ENCODE assay signal across 7 cellular contexts in the genomic region with DNA sequence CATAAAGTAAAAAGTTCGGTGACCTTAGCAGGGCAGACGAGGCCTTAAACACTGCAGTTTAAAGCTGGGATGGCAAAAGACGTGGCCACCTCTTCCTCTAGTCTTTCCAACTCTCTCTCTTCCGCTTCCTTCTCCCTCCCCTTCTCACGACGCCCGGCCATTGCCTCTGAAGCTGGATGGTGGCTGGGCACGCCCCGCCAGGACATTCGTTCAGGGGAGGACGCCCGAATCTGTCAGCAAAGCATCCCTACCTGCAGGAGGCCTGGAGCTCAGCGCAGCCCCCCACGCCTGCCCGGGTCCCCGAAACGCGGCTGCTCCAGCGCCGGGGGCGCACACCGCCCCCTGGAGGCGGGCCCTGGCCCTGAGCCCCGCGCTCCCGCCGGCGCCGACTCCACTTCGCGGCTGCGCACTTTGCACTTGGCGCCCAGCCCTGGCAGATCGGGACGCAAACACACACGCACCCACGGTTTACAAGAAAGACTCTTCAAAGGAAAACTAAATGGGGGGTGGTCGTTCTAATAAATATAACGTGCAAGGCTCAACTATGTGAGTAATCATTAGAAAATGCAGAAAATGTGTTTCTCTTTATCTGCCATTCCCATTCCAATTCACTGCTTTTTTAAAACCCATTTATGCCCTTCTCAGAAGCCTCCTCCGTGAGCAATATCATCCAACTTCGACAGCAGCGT. TPM values are rescaled to one million over a fixed set of nuclear protein-coding genes. Genes with fewer than 3 reads are reported as not detected.
DNase-seq lines count a peak whose midpoint lies in the region; ATAC-seq and TF ChIP-seq lines count a peak whose summit lies in the region.

No MANE protein-coding gene starts in this region.

- H3K36me3 ChIP-seq in tibial nerve: no peaks in the 10 kb centered on the region

- 5 to 8% methylated on average over 26 to 42 of the region's 42 CpGs for WGBS in tibial nerve, 2 donors

- H3K27me3 ChIP-seq in tibial nerve: no peaks in the 10 kb centered on the region

- H3K4me3 ChIP-seq in tibial nerve: peak overlapping the region; percentile 44 to 66 (median 51)

- H3K4me1 ChIP-seq in tibial nerve: peaks cover 0 to 9% (median 0%) of the 10 kb centered on the region in 4 donors

- DNase-seq in H4 (ENCODE audit: low spot score) (peak; percentile 57), SK-MEL-5 (ENCODE audit: low read depth, low spot score) (peak; percentile 56), Right ventricle myocardium inferior (ENCODE audit: missing footprints) (peak; percentile 88), pons (ENCODE audit: low spot score) (peak; percentile 67), tibial nerve (ENCODE audit: low spot score in 2 of 2) (peak; percentile 63 to 75), NCI-H1092 treated with DMSO at 0.1 percent for 48 hours (lab: John Stamatoyannopoulos, UW) (no peak)
- peak; percentile 70 to 83 for DNase-seq in activated naive CD4-positive, alpha-beta T cell treated with anti-CD3 and anti-CD28 coated beads, Interleukin-2, amount 50 U/mL, for 72 hours (ENCODE audit: low spot score in 2 of 2)

- intact Hi-C loops in Right ventricle myocardium inferior (cut with DNase I): no loop called here

- in situ Hi-C loops in SK-MEL-5 (cut with HindIII; ENCODE audit: low pct_unique_long_range_greater_than_20kb, low sequenced_read_pairs): no loop called here

- ATAC-seq in activated naive CD4-positive, alpha-beta T cell treated with anti-CD3 and anti-CD28 coated beads, Interleukin-2, amount 50 U/mL, for 72 hours: peak; percentile 90 to 91
- ATAC-seq in Right ventricle myocardium inferior: peak; percentile 91

- H3K9me3 ChIP-seq in tibial nerve: no peaks in the 10 kb centered on the region

- H3K9me3 Mint-ChIP-seq in activated naive CD4-positive, alpha-beta T cell treated with anti-CD3 and anti-CD28 coated beads, Interleukin-2, amount 50 U/mL, for 72 hours: peaks cover 0 to 10% of the 10 kb centered on the region in 2 donors

- peak in 1 of 2 donors; percentile 15 for TF ChIP-seq EP300 in tibial nerve (IDR thresholded peaks at IDR 0.05)

- TF ChIP-seq POLR2A in tibial nerve (IDR thresholded peaks at IDR 0.05): peak in 1 of 2 donors; percentile 26

- H3K27ac Mint-ChIP-seq in activated naive CD4-positive, alpha-beta T cell treated with anti-CD3 and anti-CD28 coated beads, Interleukin-2, amount 50 U/mL, for 72 hours: peak overlapping the region; percentile 86 to 87

- H3K27ac ChIP-seq in tibial nerve: peak overlapping the region; percentile 23 to 83 (median 67)

- peaks cover 12 to 14% of the 10 kb centered on the region in 2 donors for H3K36me3 Mint-ChIP-seq in activated naive CD4-positive, alpha-beta T cell treated with anti-CD3 and anti-CD28 coated beads, Interleukin-2, amount 50 U/mL, for 72 hours

- TF ChIP-seq CTCF in tibial nerve (IDR thresholded peaks at IDR 0.05): peak; percentile 72 to 95 (median 91)

RNA-seq across cellular contexts. Expression of gene FOXC1, which starts 54.7 kb away (rescaled TPM):
- 4.8 and 4.9 TPM in 2 replicates for total RNA-seq in H4 (2014; rRNA removed; shearing (Covaris generic))
- 9.4 and 10.3 TPM in 2 replicates for total RNA-seq in SK-MEL-5 (2014; rRNA removed; shearing (Covaris generic))
- polyA plus RNA-seq in SK-MEL-5 (2015; cell fraction: cytosol; rRNA removed): 24.0 and 32.2 TPM in 2 replicates
- polyA plus RNA-seq in SK-MEL-5 (2015; cell fraction: nucleus; rRNA removed): 15.0 and 15.6 TPM in 2 replicates
- under 1 TPM; 0.07 to 0.10 TPM for total RNA-seq in activated naive CD4-positive, alpha-beta T cell treated with anti-CD3 and anti-CD28 coated beads, Interleukin-2, amount 50 U/mL, for 72 hours
- 2.7 TPM for total RNA-seq in Right ventricle myocardium inferior
- 10 to 100 TPM; 36.0 to 53.7 (median 50.2) TPM for total RNA-seq in tibial nerve
